ENCODE assay signal across 10 cellular contexts in genomic region chr19:45646345-45646698, GRCh38. TPM values are rescaled to one million over a fixed set of nuclear protein-coding genes. Genes with fewer than 3 reads are reported as not detected.
DNase-seq lines count a peak whose midpoint lies in the region; ATAC-seq and TF ChIP-seq lines count a peak whose summit lies in the region.
"Had no signal": no experiment of that assay in that cellular context is flagged by ENCODE, and none has a peak within 500 bp of the region (broad histone marks: within the 10 kb centered on the region; RNA-seq: fewer than 3 reads in every experiment).

No MANE protein-coding gene starts in this region.

- WGBS in heart left ventricle, 4 donors: 6 to 12% (median 10%) methylated on average over 8 to 9 of the region's 9 CpGs

- no peaks in the 10 kb centered on the region for H3K36me3 ChIP-seq in heart left ventricle
- no peaks in the 10 kb centered on the region for H3K36me3 ChIP-seq in thoracic aorta

- peak overlapping the region in 10 of 12 donors; percentile 27 to 85 (median 54) for H3K4me3 ChIP-seq in heart left ventricle
- peak overlapping the region; percentile 58 for H3K4me3 ChIP-seq in WI38 (ENCODE audit: low read depth, low read length)
- peak overlapping the region; percentile 64 for H3K4me3 ChIP-seq in thoracic aorta

- H3K36me3 Mint-ChIP-seq in glutamatergic neuron (ENCODE audit: unreplicated experiment): peaks cover 2% of the 10 kb centered on the region

- peaks cover 4% of the 10 kb centered on the region for H3K9me3 Mint-ChIP-seq in glutamatergic neuron (ENCODE audit: unreplicated experiment)

- H3K27me3 Mint-ChIP-seq in glutamatergic neuron (ENCODE audit: unreplicated experiment): peaks cover 4% of the 10 kb centered on the region

- DNase-seq in heart left ventricle (no peak), Right ventricle myocardium inferior (ENCODE audit: missing footprints) (no peak), glutamatergic neuron (no peak), thoracic aorta (ENCODE audit: low spot score) (no peak)
- DNase-seq in activated effector memory CD4-positive, alpha-beta T cell treated with anti-CD3 and anti-CD28 coated beads, Interleukin-2, amount 50 U/mL, for 16 hours: no peak
- no peak for DNase-seq in stimulated activated CD4-positive, alpha-beta T cell treated with anti-CD3 and anti-CD28 coated beads, Interleukin-1b, Interleukin-23, amount 100 ng/mL, for 48 hours

- ATAC-seq in heart left ventricle: no peak
- no peak for ATAC-seq in Right ventricle myocardium inferior
- ATAC-seq in thoracic aorta (ENCODE audit: insufficient number of reproducible peaks, low FRiP score, low read depth): no peak
- no peak for ATAC-seq in GM19328 (IDR thresholded peaks at IDR 0.05; ENCODE audit: unreplicated experiment)

- H3K9me3 ChIP-seq in heart left ventricle: no peaks in the 10 kb centered on the region
- no peaks in the 10 kb centered on the region for H3K9me3 ChIP-seq in thoracic aorta

- H3K27me3 ChIP-seq in heart left ventricle (peaks cover 0 to 16% (median 0%) of the 10 kb centered on the region in 9 donors), thoracic aorta (replicated peaks; ENCODE audit: insufficient read depth) (no peaks in the 10 kb centered on the region)

- TF ChIP-seq CTCF in heart left ventricle (IDR thresholded peaks at IDR 0.05): no peak
- TF ChIP-seq CTCF in WI38 (IDR thresholded peaks at IDR 0.05; ENCODE audit: low read depth, low read length): no peak
- TF ChIP-seq CTCF in glutamatergic neuron (IDR thresholded peaks at IDR 0.05; ENCODE audit: partially characterized antibody, unreplicated experiment): no peak
- no peak for TF ChIP-seq CTCF in thoracic aorta (IDR thresholded peaks at IDR 0.05)

- H3K27ac ChIP-seq in heart left ventricle (peak overlapping the region in 1 of 12 donors; percentile 54), thoracic aorta (no peak overlapping the region)

- intact Hi-C loops in heart left ventricle (cut with DNase I) (loop anchor here in 9 of 10 donors (10.0 kb wide), 4 partner anchors 62 to 222 kb away; partner anchors contain the start of genes OPA3 (in 5 of the 9), PPM1N (in 2 of the 9), RTN2 (in 2 of the 9) and ERCC1 (in 1 of the 9)), Right ventricle myocardium inferior (cut with DNase I) (loop anchor here (10.0 kb wide), 3 partner anchors 72 to 222 kb away; partner anchors contain the start of genes ERCC1, PPM1N and RTN2)

- TF ChIP-seq POLR2A in heart left ventricle (IDR thresholded peaks at IDR 0.05): no peak

- peak overlapping the region; percentile 12 for H3K27ac Mint-ChIP-seq in glutamatergic neuron (ENCODE audit: unreplicated experiment)

- peaks cover 8% of the 10 kb centered on the region for H3K4me1 Mint-ChIP-seq in glutamatergic neuron (ENCODE audit: low read depth, unreplicated experiment)

- H3K4me3 Mint-ChIP-seq in glutamatergic neuron (ENCODE audit: unreplicated experiment): peak overlapping the region; percentile 83

- H3K4me1 ChIP-seq in heart left ventricle (peaks cover 0 to 38% (median 27%) of the 10 kb centered on the region in 12 donors), thoracic aorta (ENCODE audit: control insufficient read depth in 1 of 2, low read depth in 2 of 2) (peaks cover 5 to 24% of the 10 kb centered on the region in 2 donors)

RNA-seq across cellular contexts. Expression of gene EML2, which starts 7.1 kb away (rescaled TPM):
- total RNA-seq in heart left ventricle (10 to 100 TPM; 22.4 to 50.2 (median 44.1) TPM), Right ventricle myocardium inferior (39.1 TPM), glutamatergic neuron (ENCODE audit: unreplicated experiment) (53.2 TPM), thoracic aorta (10 to 100 TPM; 21.7 to 34.8 TPM)
- polyA plus RNA-seq in heart left ventricle: 10 to 100 TPM; 19.0 to 23.2 TPM

RNA-seq across cellular contexts. Expression of gene GIPR, which starts 21.7 kb away (rescaled TPM):
- total RNA-seq in heart left ventricle (1 to 10 TPM in 7 of 9 donors, under 1 TPM in 2; 0.64 to 7.1 (median 4.8) TPM), Right ventricle myocardium inferior (5.0 TPM), glutamatergic neuron (ENCODE audit: unreplicated experiment) (36.4 TPM), thoracic aorta (under 1 TPM in 1 of 2 donors, not detected in 1; 0.14 TPM)
- polyA plus RNA-seq in heart left ventricle: 1 to 10 TPM; 1.9 to 8.1 TPM
- total RNA-seq: LHCN-M2 had no signal

RNA-seq across cellular contexts. Expression of gene GPR4, which starts 44.3 kb away (rescaled TPM):
- 10 to 100 TPM in 3 of 9 donors, 1 to 10 TPM in 6; 2.7 to 36.0 (median 4.3) TPM for total RNA-seq in heart left ventricle
- polyA plus RNA-seq in heart left ventricle: 1 to 10 TPM; 5.1 to 6.9 TPM
- 5.4 TPM for total RNA-seq in Right ventricle myocardium inferior
- total RNA-seq in glutamatergic neuron (ENCODE audit: unreplicated experiment): not detected
- 1 to 10 TPM; 5.1 to 6.6 TPM for total RNA-seq in thoracic aorta
- total RNA-seq: LHCN-M2; T-helper 2 cell treated with Interferon-gamma antibody and Interleukin-4, amounts not matched to agents 100 ng/mL and 5 ng/mL, for 36 hours had no signal

RNA-seq across cellular contexts. Expression of gene SNRPD2, which starts 45.4 kb away (rescaled TPM):
- 100 to 1,000 TPM; 149 to 343 (median 248) TPM for total RNA-seq in heart left ventricle
- 100 to 1,000 TPM; 318 to 343 TPM for polyA plus RNA-seq in heart left ventricle
- 252 TPM for total RNA-seq in Right ventricle myocardium inferior
- total RNA-seq in glutamatergic neuron (ENCODE audit: unreplicated experiment): 264 TPM
- total RNA-seq in thoracic aorta: 10 to 100 TPM; 65.7 to 70.1 TPM

RNA-seq across cellular contexts. Expression of gene QPCTL, which starts 46.1 kb away (rescaled TPM):
- total RNA-seq in heart left ventricle (1 to 10 TPM; 1.5 to 5.5 (median 2.8) TPM), Right ventricle myocardium inferior (1.5 TPM), glutamatergic neuron (ENCODE audit: unreplicated experiment) (2.6 TPM), thoracic aorta (1 to 10 TPM; 4.6 to 8.8 TPM)
- 1 to 10 TPM; 2.9 to 4.5 TPM for polyA plus RNA-seq in heart left ventricle
